8 cellular contexts compared by ENCODE assay signal in the genomic region with DNA sequence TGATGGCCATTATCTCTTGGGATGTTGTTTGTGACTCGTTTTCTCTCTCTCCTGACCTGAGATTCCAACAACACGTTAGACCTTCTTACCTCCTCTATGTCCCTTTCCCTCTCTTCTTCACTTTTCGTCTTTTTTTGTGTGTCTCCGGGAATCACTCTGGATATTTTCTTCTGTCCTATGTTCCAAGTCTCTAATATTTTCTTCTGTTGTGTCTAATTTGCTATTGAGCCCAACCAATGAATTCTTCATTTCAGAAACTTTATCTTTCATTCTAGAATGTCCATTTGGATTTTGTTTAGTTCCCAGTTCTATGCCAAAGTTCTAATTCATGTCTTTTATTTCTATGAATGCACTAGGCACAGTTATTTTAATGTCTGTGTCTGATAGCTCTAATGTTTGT.
"Had no signal": no experiment of that assay in that cellular context is flagged by ENCODE, and none has a peak within 500 bp of the region (broad histone marks: within the 10 kb centered on the region; RNA-seq: fewer than 3 reads in every experiment).

No MANE protein-coding gene starts in this region.

- DNase-seq: H7, HCEC 1CT, IMR-90, KG1 had no signal

- H3K27ac Mint-ChIP-seq: GM23338 had no signal

- FAIRE-seq: H1, HTR-8/SVneo, K562 had no signal

- H3K4me2 ChIP-seq: GM23338 had no signal

- H3K4me3 Mint-ChIP-seq: GM23338 had no signal

- ATAC-seq: GM23338, K562 had no signal

- H3K4me3 ChIP-seq: GM23338, K562 had no signal
